In genomic region chr5:101866473-101866872, GRCh38 we compare ENCODE assay signal across 2 cellular contexts.
TF ChIP-seq lines count a peak whose summit lies in the region.

No MANE protein-coding gene starts in this region.

TF ChIP-seq in HepG2, 621 proteins besides CTCF, POLR2A, EP300 and RAD21:
- TF ChIP-seq SPEN (CRISPR knock-in tag; IDR thresholded peaks at IDR 0.05; ENCODE audit: low read depth): no peak
- TF ChIP-seq ATF7 (IDR thresholded peaks at IDR 0.05): peak; percentile 87
- no peak for TF ChIP-seq ATF7 (CRISPR knock-in tag; IDR thresholded peaks at IDR 0.05)
- no peak for TF ChIP-seq SMC3 (IDR thresholded peaks at IDR 0.05; ENCODE audit: low read length)
- no peak for TF ChIP-seq AHDC1 (CRISPR knock-in tag; IDR thresholded peaks at IDR 0.05; ENCODE audit: borderline replicate concordance)
- no peak for TF ChIP-seq KDM5A (IDR thresholded peaks at IDR 0.05; ENCODE audit: borderline replicate concordance, low read length)
- no peak for TF ChIP-seq ZNF652 (CRISPR knock-in tag; IDR thresholded peaks at IDR 0.05; ENCODE audit: borderline replicate concordance, low read depth)
- TF ChIP-seq, protein P1, sequence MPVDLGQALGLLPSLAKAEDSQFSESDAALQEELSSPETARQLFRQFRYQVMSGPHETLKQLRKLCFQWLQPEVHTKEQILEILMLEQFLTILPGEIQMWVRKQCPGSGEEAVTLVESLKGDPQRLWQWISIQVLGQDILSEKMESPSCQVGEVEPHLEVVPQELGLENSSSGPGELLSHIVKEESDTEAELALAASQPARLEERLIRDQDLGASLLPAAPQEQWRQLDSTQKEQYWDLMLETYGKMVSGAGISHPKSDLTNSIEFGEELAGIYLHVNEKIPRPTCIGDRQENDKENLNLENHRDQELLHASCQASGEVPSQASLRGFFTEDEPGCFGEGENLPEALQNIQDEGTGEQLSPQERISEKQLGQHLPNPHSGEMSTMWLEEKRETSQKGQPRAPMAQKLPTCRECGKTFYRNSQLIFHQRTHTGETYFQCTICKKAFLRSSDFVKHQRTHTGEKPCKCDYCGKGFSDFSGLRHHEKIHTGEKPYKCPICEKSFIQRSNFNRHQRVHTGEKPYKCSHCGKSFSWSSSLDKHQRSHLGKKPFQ (CRISPR knock-in tag; IDR thresholded peaks at IDR 0.05; ENCODE audit: insufficient replicate concordance): no peak
- TF ChIP-seq GATAD1 (CRISPR knock-in tag; IDR thresholded peaks at IDR 0.05): no peak

TF ChIP-seq in HEK293, 187 proteins besides CTCF, POLR2A, EP300 and RAD21:
- no peak for TF ChIP-seq ZNF362 (tag by site-specific recombination; IDR thresholded peaks at IDR 0.05)
- TF ChIP-seq, protein P2, sequence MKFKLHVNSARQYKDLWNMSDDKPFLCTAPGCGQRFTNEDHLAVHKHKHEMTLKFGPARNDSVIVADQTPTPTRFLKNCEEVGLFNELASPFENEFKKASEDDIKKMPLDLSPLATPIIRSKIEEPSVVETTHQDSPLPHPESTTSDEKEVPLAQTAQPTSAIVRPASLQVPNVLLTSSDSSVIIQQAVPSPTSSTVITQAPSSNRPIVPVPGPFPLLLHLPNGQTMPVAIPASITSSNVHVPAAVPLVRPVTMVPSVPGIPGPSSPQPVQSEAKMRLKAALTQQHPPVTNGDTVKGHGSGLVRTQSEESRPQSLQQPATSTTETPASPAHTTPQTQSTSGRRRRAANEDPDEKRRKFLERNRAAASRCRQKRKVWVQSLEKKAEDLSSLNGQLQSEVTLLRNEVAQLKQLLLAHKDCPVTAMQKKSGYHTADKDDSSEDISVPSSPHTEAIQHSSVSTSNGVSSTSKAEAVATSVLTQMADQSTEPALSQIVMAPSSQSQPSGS (tag by site-specific recombination; IDR thresholded peaks at IDR 0.05; ENCODE audit: low read depth): peak; percentile 75
